Comparison of ENCODE assay signal across 25 cellular contexts in the genomic region with DNA sequence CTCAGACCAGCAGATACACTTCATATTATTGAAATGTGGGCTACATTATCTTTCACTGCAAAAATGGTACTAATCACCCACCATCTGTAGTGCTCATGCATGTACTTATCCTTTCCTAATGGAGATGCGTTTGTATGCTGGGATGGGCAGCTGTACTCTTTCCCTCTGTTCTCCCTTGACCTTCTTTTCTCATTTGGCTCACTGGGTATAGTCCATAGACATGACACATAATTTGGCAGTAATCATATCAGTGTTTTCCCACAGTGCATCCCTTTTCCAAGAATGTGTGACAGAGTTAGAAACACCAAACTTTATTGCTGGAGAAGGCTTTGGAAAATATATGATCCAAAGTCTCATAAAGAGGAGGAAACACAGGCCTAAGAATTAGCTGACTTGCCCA.
"Had no signal": no experiment of that assay in that cellular context is flagged by ENCODE, and none has a peak within 500 bp of the region (broad histone marks: within the 10 kb centered on the region; RNA-seq: fewer than 3 reads in every experiment).

No MANE protein-coding gene starts in this region.

- H3K9me3 ChIP-seq: lower lobe of right lung, pancreas, prostate gland, right lobe of liver, suprapubic skin, thoracic aorta, tibial artery, upper lobe of right lung had no signal

- H3K27me3 ChIP-seq: pancreas, right lobe of liver, suprapubic skin, tibial artery, upper lobe of right lung had no signal

- FAIRE-seq: islet of Langerhans, kidney, pancreas, urothelium cell line had no signal

- ATAC-seq: lower lobe of right lung, natural killer cell, pancreas, right lobe of liver, upper lobe of right lung had no signal

- H3K4me3 ChIP-seq: lower lobe of right lung, pancreas, prostate gland, right lobe of liver, suprapubic skin, thoracic aorta, tibial artery, upper lobe of right lung had no signal

- H3K27ac ChIP-seq: lower lobe of right lung, pancreas, prostate gland, right lobe of liver, suprapubic skin, thoracic aorta, tibial artery, upper lobe of right lung had no signal

- H3K4me1 ChIP-seq: lower lobe of right lung, pancreas, prostate gland, right lobe of liver, suprapubic skin, tibial artery, upper lobe of right lung had no signal

- DNase-seq: hypothalamus; immature natural killer cell; kidney; lower lobe of right lung; mammary epithelial cell; mesenchymal stem cell; naive B cell; natural killer cell; pancreas; posterior cingulate gyrus; retina; right lobe of liver; stimulated activated CD4-positive, alpha-beta T cell treated with anti-CD3 and anti-CD28 coated beads, Interleukin-12 subunit alpha, Interleukin-12 subunit beta, amount 100 ng/mL, for 4 hours; stimulated activated CD4-positive, alpha-beta T cell treated with anti-CD3 and anti-CD28 coated beads, Interleukin-15, amount 100 ng/mL, for 24 hours; stimulated activated CD4-positive, alpha-beta T cell treated with anti-CD3 and anti-CD28 coated beads, Interleukin-2, amount 100 ng/mL, for 24 hours; stimulated activated CD4-positive, alpha-beta T cell treated with anti-CD3 and anti-CD28 coated beads, Interleukin-4, amount 100 ng/mL, for 1 hour; stimulated activated naive CD4-positive, alpha-beta T cell; tibial artery; trophoblast cell; upper lobe of right lung had no signal

- H3K36me3 ChIP-seq: lower lobe of right lung, pancreas, prostate gland, suprapubic skin, thoracic aorta, tibial artery, upper lobe of right lung had no signal
